In the genomic region with DNA sequence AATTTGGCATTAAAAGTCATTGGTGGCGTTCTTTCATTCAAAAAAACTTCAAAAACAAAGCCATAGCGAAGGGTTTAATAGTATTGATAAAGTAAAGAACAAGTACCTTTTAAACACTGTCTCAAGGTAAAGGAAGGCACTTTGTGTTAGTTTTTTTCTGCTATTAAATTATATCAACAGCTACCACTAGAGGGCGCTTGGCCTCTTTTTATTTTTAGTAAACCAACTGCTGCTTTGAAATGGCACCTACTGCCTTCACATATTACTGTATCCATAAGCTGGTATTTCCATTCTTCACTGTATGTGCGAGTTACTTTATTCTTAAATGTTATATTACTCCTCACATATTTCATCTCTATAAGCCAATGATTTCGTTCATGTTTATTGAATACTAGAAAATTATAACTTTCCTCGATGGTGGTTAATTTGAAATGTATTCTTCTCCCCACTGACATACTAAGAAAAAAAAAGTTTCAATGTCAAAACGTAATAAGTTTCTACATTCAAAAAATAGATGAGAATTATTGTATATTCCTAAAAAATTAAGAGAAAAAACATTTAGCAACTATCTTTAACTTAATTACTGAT, we compare ENCODE assay signal across 7 cellular contexts.
DNase-seq lines count a peak whose midpoint lies in the region; ATAC-seq and TF ChIP-seq lines count a peak whose summit lies in the region.

No MANE protein-coding gene starts in this region.

- no peaks in the 10 kb centered on the region for H3K4me1 Mint-ChIP-seq in T-helper 17 cell

- TF ChIP-seq CTCF in cardiac fibroblast (IDR thresholded peaks at IDR 0.05; ENCODE audit: low read depth, low read length), result peak; percentile 47

- peaks cover 6% of the 10 kb centered on the region for H3K27me3 Mint-ChIP-seq in T-helper 17 cell

- H3K4me3 Mint-ChIP-seq in T-helper 17 cell, result no peak overlapping the region

- H3K4me3 ChIP-seq in cardiac fibroblast (replicated peaks in 1 of 2; ENCODE audit: low read depth in 2 of 2, low read length in 2 of 2), result no peak overlapping the region

- DNase-seq in GM04504 (ENCODE audit: low read depth), result peak; percentile 15
- peak; percentile 94 for DNase-seq in NCI-H1694 (lab: John Stamatoyannopoulos, UW)
- peak in 2 of 3 donors; percentile 11 to 27 for DNase-seq in T-helper 17 cell
- DNase-seq in cardiac fibroblast (ENCODE audit: low read depth in 2 of 2), result peak; percentile 76 to 78
- DNase-seq in left kidney (ENCODE audit: low read depth, low spot score), result peak; percentile 83
- DNase-seq in stimulated activated CD8-positive, alpha-beta memory T cell treated with anti-CD3 and anti-CD28 coated beads, Interleukin-12 subunit alpha, Interleukin-12 subunit beta, amount 100 ng/mL, for 24 hours (ENCODE audit: extremely low read depth), result peak; percentile 16

- H3K27ac Mint-ChIP-seq in T-helper 17 cell, result no peak overlapping the region

- ATAC-seq in HG02588 (IDR thresholded peaks at IDR 0.05; ENCODE audit: unreplicated experiment) (peak; percentile 62), T-helper 17 cell (peak; percentile 61)

- no peaks in the 10 kb centered on the region for H3K36me3 Mint-ChIP-seq in T-helper 17 cell (ENCODE audit: low read depth)

- no peaks in the 10 kb centered on the region for H3K9me3 ChIP-seq in T-helper 17 cell (ENCODE audit: control insufficient read depth, low read length, poor library complexity, severe bottlenecking)

Comparison
In these comparisons a context has a peak if more than half of its experiments do, and no peak if none do; other contexts are left out.
1. DNase-seq: peak in every context shown above with its lines; median percentile 94 in NCI-H1694; 83 in left kidney; 77 in cardiac fibroblast; 19 in T-helper 17 cell; 16 in stimulated activated CD8-positive, alpha-beta memory T cell treated with anti-CD3 and anti-CD28 coated beads, Interleukin-12 subunit alpha, Interleukin-12 subunit beta, amount 100 ng/mL, for 24 hours; 15 in GM04504.